ENCODE assay signal across 8 cellular contexts in genomic region chr2:54903736-54904554, GRCh38.
DNase-seq lines count a peak whose midpoint lies in the region; ATAC-seq, FAIRE-seq and TF ChIP-seq lines count a peak whose summit lies in the region.

No MANE protein-coding gene starts in this region.

- H3K27me3 ChIP-seq in small intestine (ENCODE audit: control insufficient read depth in 2 of 2, insufficient read depth in 2 of 2, low read length in 2 of 2) = no peaks in the 10 kb centered on the region

- DNase-seq in Ammon's horn (ENCODE audit: low spot score) = peak; percentile 5
- peak; percentile 99 for DNase-seq in M059J (ENCODE audit: low read depth)
- peak; percentile 55 to 67 for DNase-seq in activated CD4-positive, alpha-beta T cell treated with anti-CD3 and anti-CD28 coated beads, Interleukin-2, amount 50 U/mL, for 48 hours
- DNase-seq in epithelial cell of proximal tubule (ENCODE audit: low read depth) = peak; percentile 88
- DNase-seq in small intestine = peak; percentile 94

- ATAC-seq in HG03432 (IDR thresholded peaks at IDR 0.05; ENCODE audit: unreplicated experiment) (no peak), HG03342 (IDR thresholded peaks at IDR 0.05; ENCODE audit: unreplicated experiment) (no peak), HG03196 (IDR thresholded peaks at IDR 0.05; ENCODE audit: unreplicated experiment) (no peak)

- H3K4me3 ChIP-seq in epithelial cell of proximal tubule (ENCODE audit: low read depth, low read length) (no peak overlapping the region), small intestine (ENCODE audit: low read depth in 1 of 2, low read length in 2 of 2) (no peak overlapping the region)

- no peak for TF ChIP-seq CTCF in epithelial cell of proximal tubule (conservative IDR thresholded peaks at IDR 0.05; ENCODE audit: low read depth, low read length)

- H3K9me3 ChIP-seq in small intestine (ENCODE audit: control insufficient read depth, low read depth) = no peaks in the 10 kb centered on the region

- FAIRE-seq in small intestine (lab: Jason Lieb, UNC) = no peak

- peaks cover 5 to 7% of the 10 kb centered on the region in 2 donors for H3K4me1 ChIP-seq in small intestine (ENCODE audit: control insufficient read depth in 2 of 2, insufficient read depth in 1 of 2, low read depth in 1 of 2, low read length in 1 of 2)

- peak overlapping the region; percentile 90 to 92 for H3K27ac ChIP-seq in small intestine (ENCODE audit: low read depth in 1 of 2, low read length in 1 of 2)

- H3K36me3 ChIP-seq in small intestine (ENCODE audit: control insufficient read depth in 2 of 2, insufficient read depth in 2 of 2, low read length in 2 of 2) = no peaks in the 10 kb centered on the region

- WGBS in small intestine, 3 donors = 16 to 49% (median 31%) methylated on average over 9 of the region's 9 CpGs

Comparison
In these comparisons a context has a peak if more than half of its experiments do, and no peak if none do; other contexts are left out.
1. DNase-seq: peak in every context shown above with its lines; median percentile 99 in M059J; 94 in small intestine; 88 in epithelial cell of proximal tubule; 61 in activated CD4-positive, alpha-beta T cell treated with anti-CD3 and anti-CD28 coated beads, Interleukin-2, amount 50 U/mL, for 48 hours; 5 in Ammon's horn.